ENCODE assay signal across 20 cellular contexts in genomic region chr1:64677471-64677870, GRCh38.
A peak's percentile ranks its signal among the peaks of the same experiment; 100 is the strongest.
DNase-seq lines count a peak whose midpoint lies in the region; ATAC-seq, FAIRE-seq and TF ChIP-seq lines count a peak whose summit lies in the region.
"Had no signal": no experiment of that assay in that cellular context is flagged by ENCODE, and none has a peak within 500 bp of the region (broad histone marks: within the 10 kb centered on the region; RNA-seq: fewer than 3 reads in every experiment).

No MANE protein-coding gene starts in this region.

- 12% methylated on average over 1 of the region's 1 CpG for WGBS in HepG2 (ENCODE audit: low lambda C conversion rate)
- WGBS in right lobe of liver (ENCODE audit: insufficient coverage, low coverage, low lambda C conversion rate, missing lambda C conversion rate): 86% methylated on average over 1 of the region's 1 CpG
- 0% methylated on average over 1 of the region's 1 CpG for WGBS in K562 (ENCODE audit: insufficient coverage, low coverage, missing lambda C conversion rate)

- H3K9me3 ChIP-seq in HepG2 (ENCODE audit: low read length) (no peaks in the 10 kb centered on the region), right lobe of liver (no peaks in the 10 kb centered on the region), K562 (replicated peaks; ENCODE audit: control insufficient read depth, insufficient read depth, low read depth, low read length) (no peaks in the 10 kb centered on the region), uterus (no peaks in the 10 kb centered on the region)
- H3K9me3 ChIP-seq: BLaER1 treated with 17β-estradiol and CSF1 and Interleukin-3, amounts not matched to agents 10 nM and 100 nM; Caco-2 had no signal

- no peaks in the 10 kb centered on the region for H4K20me1 ChIP-seq in HepG2 (ENCODE audit: insufficient read depth, low read length)
- no peaks in the 10 kb centered on the region for H4K20me1 ChIP-seq in K562 (replicated peaks; ENCODE audit: control insufficient read depth, insufficient read depth, low read length)
- H4K20me1 ChIP-seq: BLaER1 treated with 17β-estradiol and CSF1 and Interleukin-3, amounts not matched to agents 10 nM and 100 nM had no signal

- H3K4me2 ChIP-seq in HepG2 (ENCODE audit: low read depth, low read length) (no peak overlapping the region), K562 (ENCODE audit: insufficient read depth, low read length) (no peak overlapping the region)
- H3K4me2 ChIP-seq: BLaER1 treated with 17β-estradiol and CSF1 and Interleukin-3, amounts not matched to agents 10 nM and 100 nM had no signal

- CTCF ChIA-PET in HepG2 (lab: Yijun Ruan, JAX; ENCODE audit: low intra/inter-chr PET ratio, low total read pairs): no interaction called here
- CTCF ChIA-PET in K562 (lab: Yijun Ruan, JAX; ENCODE audit: low intra/inter-chr PET ratio): no interaction called here

- ATAC-seq in HepG2 (no peak), right lobe of liver (no peak), K562 (no peak), GM18870 (IDR thresholded peaks at IDR 0.05; ENCODE audit: unreplicated experiment) (no peak)
- ATAC-seq: CD8-positive, alpha-beta T cell had no signal

- H3K36me3 ChIP-seq in HepG2 (replicated peaks in 1 of 2; ENCODE audit: control insufficient read depth in 1 of 2, insufficient read depth in 2 of 2, low read length in 2 of 2) (no peaks in the 10 kb centered on the region), right lobe of liver (no peaks in the 10 kb centered on the region), K562 (ENCODE audit: control insufficient read depth, insufficient read depth, low read length) (no peaks in the 10 kb centered on the region), uterus (no peaks in the 10 kb centered on the region)

- H3K27ac ChIP-seq in HepG2 (ENCODE audit: extremely low read length, insufficient read depth, low read length): no peak overlapping the region
- no peak overlapping the region for H3K27ac ChIP-seq in right lobe of liver
- H3K27ac ChIP-seq in K562 (ENCODE audit: extremely low read depth, low read depth, low read length): no peak overlapping the region
- H3K27ac ChIP-seq in uterus: no peak overlapping the region
- H3K27ac ChIP-seq: 22Rv1; BLaER1 treated with 17β-estradiol and CSF1 and Interleukin-3, amounts not matched to agents 10 nM and 100 nM; C4-2B had no signal

- POLR2A ChIA-PET in HepG2 (lab: Yijun Ruan, JAX) (no interaction called here), K562 (lab: Yijun Ruan, JAX) (no interaction called here)

- intact Hi-C loops in HepG2 (cut with micrococcal nuclease; ENCODE audit: unreplicated experiment): loop anchor here (5.0 kb wide), 1 partner anchor 125 kb away; no protein-coding TSS in a partner anchor
- intact Hi-C loops in right lobe of liver (cut with DNase I): loop anchor here in 1 of 2 donors (10.0 kb wide), 1 partner anchor 303 kb away; no protein-coding TSS in a partner anchor
- intact Hi-C loops in K562 (cut with micrococcal nuclease): loop anchor here (5.0 kb wide), 1 partner anchor 410 kb away; no protein-coding TSS in a partner anchor
- intact Hi-C loops in uterus (cut with DNase I; ENCODE audit: low total_unique reads): loop anchor here (10.0 kb wide), 1 partner anchor 413 kb away; no protein-coding TSS in a partner anchor

- TF ChIP-seq POLR2A in HepG2 (IDR thresholded peaks at IDR 0.05; ENCODE audit: insufficient read depth in 1 of 2, low read depth in 2 of 2, low read length in 2 of 2): no peak
- TF ChIP-seq POLR2A in right lobe of liver (IDR thresholded peaks at IDR 0.05): no peak
- TF ChIP-seq POLR2A in K562 (conservative IDR thresholded peaks at IDR 0.05): no peak
- TF ChIP-seq POLR2A in uterus (IDR thresholded peaks at IDR 0.05): no peak

- no peaks in the 10 kb centered on the region for H3K79me2 ChIP-seq in HepG2 (ENCODE audit: insufficient read depth, low read length)
- H3K79me2 ChIP-seq in K562 (ENCODE audit: control insufficient read depth, insufficient read depth, low read length): no peaks in the 10 kb centered on the region

- TF ChIP-seq CTCF in HepG2 (CRISPR knock-in tag; IDR thresholded peaks at IDR 0.05) (no peak), right lobe of liver (IDR thresholded peaks at IDR 0.05) (no peak), K562 (IDR thresholded peaks at IDR 0.05 in 2 of 3, conservative IDR thresholded peaks at IDR 0.05 in 1 of 3; ENCODE audit: insufficient read depth in 2 of 3, low read depth in 1 of 3, low read length in 3 of 3) (no peak), uterus (IDR thresholded peaks at IDR 0.05) (no peak)

- DNase-seq in HepG2 (ENCODE audit: low spot score) (no peak), right lobe of liver (no peak), K562 (ENCODE audit: extremely low read depth in 1 of 4, low spot score in 3 of 4) (no peak), uterus (no peak)
- DNase-seq: AML-193; Caco-2; Calu3; CD4-positive, alpha-beta T cell; CD8-positive, alpha-beta T cell; DMS79 treated with DMSO at 0.1 percent for 48 hours; GF-D8 had no signal

- TF ChIP-seq EP300 in HepG2 (IDR thresholded peaks at IDR 0.05; ENCODE audit: low read depth in 2 of 2, low read length in 2 of 2) (no peak), HepG2 (CRISPR knock-in tag; IDR thresholded peaks at IDR 0.05; ENCODE audit: borderline replicate concordance) (no peak), K562 (IDR thresholded peaks at IDR 0.05; ENCODE audit: low read length) (no peak)

- no peak overlapping the region for H2AFZ ChIP-seq in HepG2 (ENCODE audit: low read length)
- no peak overlapping the region for H2AFZ ChIP-seq in K562 (ENCODE audit: low read depth, low read length)

- no peaks in the 10 kb centered on the region for H3K9me1 ChIP-seq in K562 (ENCODE audit: control insufficient read depth, insufficient read depth, low read length)

- H3K4me3 ChIP-seq in HepG2 (replicated peaks in 1 of 3; ENCODE audit: insufficient read depth in 1 of 3, low read depth in 2 of 3, low read length in 3 of 3) (no peak overlapping the region), right lobe of liver (no peak overlapping the region), K562 (no peak overlapping the region), uterus (no peak overlapping the region)
- H3K4me3 ChIP-seq: BLaER1 treated with 17β-estradiol and CSF1 and Interleukin-3, amounts not matched to agents 10 nM and 100 nM had no signal

- in situ Hi-C loops in HepG2 (cut with HindIII; ENCODE audit: extremely low pct_ligation_motif_present, low pct_unique_long_range_greater_than_20kb) (loop anchor here (10.0 kb wide), 1 partner anchor 413 kb away; no protein-coding TSS in a partner anchor), K562 (cut with MboI) (loop anchor here (10.0 kb wide), 1 partner anchor 413 kb away; no protein-coding TSS in a partner anchor)

- H3K4me1 ChIP-seq in HepG2 (ENCODE audit: insufficient read depth, low read length): no peaks in the 10 kb centered on the region
- no peaks in the 10 kb centered on the region for H3K4me1 ChIP-seq in right lobe of liver
- no peaks in the 10 kb centered on the region for H3K4me1 ChIP-seq in K562 (replicated peaks in 1 of 2; ENCODE audit: control insufficient read depth in 2 of 2, insufficient read depth in 2 of 2, low read length in 2 of 2)
- no peaks in the 10 kb centered on the region for H3K4me1 ChIP-seq in uterus
- H3K4me1 ChIP-seq: BLaER1 treated with 17β-estradiol and CSF1 and Interleukin-3, amounts not matched to agents 10 nM and 100 nM; Caco-2 had no signal

- TF ChIP-seq RAD21 in HepG2 (CRISPR knock-in tag; IDR thresholded peaks at IDR 0.05): no peak
- no peak for TF ChIP-seq RAD21 in K562 (CRISPR knock-in tag; conservative IDR thresholded peaks at IDR 0.05 in 1 of 2, IDR thresholded peaks at IDR 0.05 in 1 of 2)

- no peak for FAIRE-seq in HepG2 (lab: Jason Lieb, UNC)
- FAIRE-seq in K562 (lab: Jason Lieb, UNC): no peak
- peak; percentile 21 for FAIRE-seq in islet of Langerhans (lab: Jason Lieb, UNC)
- FAIRE-seq: A204.1, D721Med, G401.6, GM12891 had no signal

- H3K27me3 ChIP-seq in HepG2 (ENCODE audit: control insufficient read depth in 1 of 2, insufficient read depth in 2 of 2, low read length in 2 of 2) (peaks cover 1 to 3% of the 10 kb centered on the region in 2 experiments; a peak in 1 of 5 replicates), right lobe of liver (no peaks in the 10 kb centered on the region), K562 (ENCODE audit: control insufficient read depth in 2 of 2, insufficient read depth in 2 of 2, low read length in 2 of 2) (peaks cover 9 to 18% of the 10 kb centered on the region in 2 experiments; a peak in 4 of 5 replicates), uterus (no peaks in the 10 kb centered on the region)
- H3K27me3 ChIP-seq: BLaER1 treated with 17β-estradiol and CSF1 and Interleukin-3, amounts not matched to agents 10 nM and 100 nM had no signal

- H3K9ac ChIP-seq in HepG2 (ENCODE audit: insufficient read depth, low read depth, low read length) (no peak overlapping the region), K562 (ENCODE audit: insufficient read depth in 1 of 2, low read depth in 2 of 2, low read length in 2 of 2) (no peak overlapping the region)
- H3K9ac ChIP-seq: BLaER1 treated with 17β-estradiol and CSF1 and Interleukin-3, amounts not matched to agents 10 nM and 100 nM had no signal

- no TSS peak for BruUV-seq in HepG2 (replicated peaks; lab: Mats Ljungman, UMichigan)
- no TSS peak for BruUV-seq in K562 (replicated peaks; lab: Mats Ljungman, UMichigan)

TF ChIP-seq in HepG2, 621 proteins besides CTCF, POLR2A, EP300 and RAD21 (continues in another document):
- no peak for TF ChIP-seq ATF1 (CRISPR knock-in tag; IDR thresholded peaks at IDR 0.05)
- TF ChIP-seq CHCHD3 (CRISPR knock-in tag; IDR thresholded peaks at IDR 0.05): no peak
- TF ChIP-seq ZNF224 (CRISPR knock-in tag; IDR thresholded peaks at IDR 0.05): no peak
- no peak for TF ChIP-seq BRCA1 (CRISPR knock-in tag; IDR thresholded peaks at IDR 0.05)
- no peak for TF ChIP-seq NFIC (IDR thresholded peaks at IDR 0.05; ENCODE audit: low read length)
- no peak for TF ChIP-seq MBD4 (IDR thresholded peaks at IDR 0.05; ENCODE audit: borderline replicate concordance, low read length)
- TF ChIP-seq MAFF (IDR thresholded peaks at IDR 0.05; ENCODE audit: low read depth, low read length): peak; percentile 97

TF ChIP-seq in K562, 482 proteins besides CTCF, POLR2A, EP300 and RAD21:
- no peak for TF ChIP-seq DDX20 (tag; IDR thresholded peaks at IDR 0.05; ENCODE audit: low read depth)
- TF ChIP-seq MAFG (tag; conservative IDR thresholded peaks at IDR 0.05): peak; percentile 84
- no peak for TF ChIP-seq PCBP1 (IDR thresholded peaks at IDR 0.05; ENCODE audit: low read depth, low read length, poor library complexity, severe bottlenecking)
- TF ChIP-seq C11orf30 (IDR thresholded peaks at IDR 0.05; ENCODE audit: low read depth): peak; percentile 83
- peak; percentile 95 for TF ChIP-seq MAFF (IDR thresholded peaks at IDR 0.05; ENCODE audit: low read length)
- no peak for TF ChIP-seq XRCC3 (IDR thresholded peaks at IDR 0.05)
- peak; percentile 90 for TF ChIP-seq ZNF316 (IDR thresholded peaks at IDR 0.05)
- TF ChIP-seq MAFK (IDR thresholded peaks at IDR 0.05; ENCODE audit: low read length): peak; percentile 97

Comparison
In these comparisons a context has a peak if more than half of its experiments do, and no peak if none do; other contexts are left out.
1. Of the 241 proteins assayed by ChIP-seq in both HepG2 and K562: peak only in HepG2: none; only in K562: MAFG; in both: MAFF and MAFK; in neither: 238.